2 cellular contexts compared by ENCODE assay signal in genomic region chr19:41917676-41918075, GRCh38.
TF ChIP-seq lines count a peak whose summit lies in the region.

No MANE protein-coding gene starts in this region.

TF ChIP-seq in HEK293, 187 proteins besides CTCF, POLR2A, EP300 and RAD21:
- no peak for TF ChIP-seq ZNF747 (tag by site-specific recombination; IDR thresholded peaks at IDR 0.05)
- TF ChIP-seq, protein P1, sequence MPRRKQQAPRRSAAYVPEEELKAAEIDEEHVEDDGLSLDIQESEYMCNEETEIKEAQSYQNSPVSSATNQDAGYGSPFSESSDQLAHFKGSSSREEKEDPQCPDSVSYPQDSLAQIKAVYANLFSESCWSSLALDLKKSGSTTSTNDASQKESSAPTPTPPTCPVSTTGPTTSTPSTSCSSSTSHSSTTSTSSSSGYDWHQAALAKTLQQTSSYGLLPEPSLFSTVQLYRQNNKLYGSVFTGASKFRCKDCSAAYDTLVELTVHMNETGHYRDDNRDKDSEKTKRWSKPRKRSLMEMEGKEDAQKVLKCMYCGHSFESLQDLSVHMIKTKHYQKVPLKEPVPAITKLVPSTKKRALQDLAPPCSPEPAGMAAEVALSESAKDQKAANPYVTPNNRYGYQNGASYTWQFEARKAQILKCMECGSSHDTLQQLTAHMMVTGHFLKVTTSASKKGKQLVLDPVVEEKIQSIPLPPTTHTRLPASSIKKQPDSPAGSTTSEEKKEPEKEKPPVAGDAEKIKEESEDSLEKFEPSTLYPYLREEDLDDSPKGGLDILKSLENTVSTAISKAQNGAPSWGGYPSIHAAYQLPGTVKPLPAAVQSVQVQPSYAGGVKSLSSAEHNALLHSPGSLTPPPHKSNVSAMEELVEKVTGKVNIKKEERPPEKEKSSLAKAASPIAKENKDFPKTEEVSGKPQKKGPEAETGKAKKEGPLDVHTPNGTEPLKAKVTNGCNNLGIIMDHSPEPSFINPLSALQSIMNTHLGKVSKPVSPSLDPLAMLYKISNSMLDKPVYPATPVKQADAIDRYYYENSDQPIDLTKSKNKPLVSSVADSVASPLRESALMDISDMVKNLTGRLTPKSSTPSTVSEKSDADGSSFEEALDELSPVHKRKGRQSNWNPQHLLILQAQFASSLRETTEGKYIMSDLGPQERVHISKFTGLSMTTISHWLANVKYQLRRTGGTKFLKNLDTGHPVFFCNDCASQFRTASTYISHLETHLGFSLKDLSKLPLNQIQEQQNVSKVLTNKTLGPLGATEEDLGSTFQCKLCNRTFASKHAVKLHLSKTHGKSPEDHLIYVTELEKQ (tag by site-specific recombination; IDR thresholded peaks at IDR 0.05; ENCODE audit: borderline replicate concordance), result no peak
- TF ChIP-seq EGR2 (tag by site-specific recombination; IDR thresholded peaks at IDR 0.05; ENCODE audit: low read depth), result peak; percentile 19; the same call in 1 of the 2 replicates
- TF ChIP-seq ZFHX2 (tag by site-specific recombination; conservative IDR thresholded peaks at IDR 0.05), result peak; percentile 57
- TF ChIP-seq SCRT2 (tag by site-specific recombination; IDR thresholded peaks at IDR 0.05), result peak; percentile 59
- TF ChIP-seq OSR2 (tag by site-specific recombination; IDR thresholded peaks at IDR 0.05), result no peak
TF ChIP-seq in HEK293: peak in this region for 3.

TF ChIP-seq in H1, 55 proteins besides CTCF, POLR2A, EP300 and RAD21:
- TF ChIP-seq GTF2F1 (IDR thresholded peaks at IDR 0.05; ENCODE audit: borderline replicate concordance, low read depth, low read length) (no peak), CHD1 (IDR thresholded peaks at IDR 0.05; ENCODE audit: low read depth, low read length) (no peak), SIRT6 (IDR thresholded peaks at IDR 0.05; ENCODE audit: low read length) (no peak), RNF2 (IDR thresholded peaks at IDR 0.05; ENCODE audit: borderline replicate concordance, low read depth, low read length, missing control alignments, poor library complexity, severe bottlenecking) (no peak), EGR1 (IDR thresholded peaks at IDR 0.05; ENCODE audit: borderline replicate concordance, low read depth, low read length) (no peak), SP1 (IDR thresholded peaks at IDR 0.05; ENCODE audit: low read depth, low read length) (no peak), SRF (IDR thresholded peaks at IDR 0.05; ENCODE audit: low read depth, low read length) (no peak), CEBPB (IDR thresholded peaks at IDR 0.05; ENCODE audit: low read depth, low read length) (no peak), CHD2 (IDR thresholded peaks at IDR 0.05; ENCODE audit: low read length) (no peak), BRCA1 (IDR thresholded peaks at IDR 0.05; ENCODE audit: low read depth, low read length) (no peak), HDAC2 (IDR thresholded peaks at IDR 0.05; ENCODE audit: borderline replicate concordance in 1 of 2, low read depth in 2 of 2, low read length in 2 of 2) (no peak), MAFK (IDR thresholded peaks at IDR 0.05; ENCODE audit: low read depth, low read length) (no peak), TBP (IDR thresholded peaks at IDR 0.05; ENCODE audit: low read depth, low read length) (no peak), ZNF274 (IDR thresholded peaks at IDR 0.05; ENCODE audit: borderline replicate concordance, extremely low read depth, low read length) (no peak), CREB1 (IDR thresholded peaks at IDR 0.05) (no peak), SAP30 (IDR thresholded peaks at IDR 0.05; ENCODE audit: insufficient read depth, insufficient replicate concordance, low read length) (no peak), ATF3 (IDR thresholded peaks at IDR 0.05; ENCODE audit: insufficient read depth, low read depth, low read length) (no peak), SIX5 (IDR thresholded peaks at IDR 0.05; ENCODE audit: low read depth, low read length) (no peak), RFX5 (IDR thresholded peaks at IDR 0.05; ENCODE audit: borderline replicate concordance, low read depth, low read length) (no peak), TAF1 (IDR thresholded peaks at IDR 0.05; ENCODE audit: low read depth, low read length) (no peak)
TF ChIP-seq in H1: peak in this region for 0.
